Comparison of ENCODE assay signal across 7 cellular contexts in genomic region chr19:43905897-43906296, GRCh38. TPM values are rescaled to one million over a fixed set of nuclear protein-coding genes. Genes with fewer than 3 reads are reported as not detected.
"Had no signal": no experiment of that assay in that cellular context is flagged by ENCODE, and none has a peak within 500 bp of the region (broad histone marks: within the 10 kb centered on the region; RNA-seq: fewer than 3 reads in every experiment).

No MANE protein-coding gene starts in this region.

- H3K27ac Mint-ChIP-seq: IgD-negative memory B cell had no signal

- H3K4me3 Mint-ChIP-seq: IgD-negative memory B cell had no signal

- H3K27ac ChIP-seq: HL-60 had no signal

- H3K27me3 Mint-ChIP-seq: IgD-negative memory B cell had no signal

- H3K4me3 ChIP-seq: K562 had no signal

- DNase-seq: IMR-90, KBM-7 had no signal

- ATAC-seq: HepG2, K562 had no signal

RNA-seq across cellular contexts. Expression of gene ZNF404, which starts 22.1 kb away (rescaled TPM):
- total RNA-seq: HT-29 had no signal
